Comparison of ENCODE assay signal across 1 cellular context in genomic region chr5:177497011-177497296, GRCh38.
TF ChIP-seq lines count a peak whose summit lies in the region.

No MANE protein-coding gene starts in this region.

TF ChIP-seq in GM12878, 131 proteins besides CTCF, POLR2A, EP300 and RAD21:
- TF ChIP-seq NFIC (IDR thresholded peaks at IDR 0.05; ENCODE audit: low read depth, low read length) (no peak), SIN3A (IDR thresholded peaks at IDR 0.05; ENCODE audit: low read depth, low read length) (no peak), TBL1XR1 (IDR thresholded peaks at IDR 0.05; ENCODE audit: low read depth, low read length) (no peak), RFX5 (IDR thresholded peaks at IDR 0.05; ENCODE audit: low read depth, low read length) (no peak), TCF3 (IDR thresholded peaks at IDR 0.05; ENCODE audit: borderline replicate concordance, insufficient read depth, low read depth, low read length) (no peak), E4F1 (IDR thresholded peaks at IDR 0.05; ENCODE audit: borderline replicate concordance, partially characterized antibody) (no peak), PRDM15 (CRISPR knock-in tag; IDR thresholded peaks at IDR 0.05) (no peak), HDAC6 (IDR thresholded peaks at IDR 0.05; ENCODE audit: unreplicated experiment) (no peak), IRF4 (IDR thresholded peaks at IDR 0.05; ENCODE audit: low read depth, low read length) (no peak), PAX8 (IDR thresholded peaks at IDR 0.05) (no peak), CREM (IDR thresholded peaks at IDR 0.05; ENCODE audit: low read depth) (no peak), MXI1 (IDR thresholded peaks at IDR 0.05; ENCODE audit: low read depth, low read length) (no peak), ZBTB4 (CRISPR knock-in tag; IDR thresholded peaks at IDR 0.05) (no peak), ZBED1 (IDR thresholded peaks at IDR 0.05; ENCODE audit: borderline replicate concordance) (no peak), SPI1 (IDR thresholded peaks at IDR 0.05; ENCODE audit: borderline replicate concordance, insufficient read depth, low read depth, low read length) (no peak)
TF ChIP-seq in GM12878: peak in this region for 0.
